ENCODE assay signal across 1 cellular context in genomic region chr17:32954477-32954876, GRCh38.
TF ChIP-seq lines count a peak whose summit lies in the region.

No MANE protein-coding gene starts in this region.

TF ChIP-seq in HepG2, 621 proteins besides CTCF, POLR2A, EP300 and RAD21 (continued from another document):
- 0 out of 2 replicates have a peak, but pooled peaks have one; percentile 26 for TF ChIP-seq ARID5B (CRISPR knock-in tag; IDR thresholded peaks at IDR 0.05)
- TF ChIP-seq, protein P1, sequence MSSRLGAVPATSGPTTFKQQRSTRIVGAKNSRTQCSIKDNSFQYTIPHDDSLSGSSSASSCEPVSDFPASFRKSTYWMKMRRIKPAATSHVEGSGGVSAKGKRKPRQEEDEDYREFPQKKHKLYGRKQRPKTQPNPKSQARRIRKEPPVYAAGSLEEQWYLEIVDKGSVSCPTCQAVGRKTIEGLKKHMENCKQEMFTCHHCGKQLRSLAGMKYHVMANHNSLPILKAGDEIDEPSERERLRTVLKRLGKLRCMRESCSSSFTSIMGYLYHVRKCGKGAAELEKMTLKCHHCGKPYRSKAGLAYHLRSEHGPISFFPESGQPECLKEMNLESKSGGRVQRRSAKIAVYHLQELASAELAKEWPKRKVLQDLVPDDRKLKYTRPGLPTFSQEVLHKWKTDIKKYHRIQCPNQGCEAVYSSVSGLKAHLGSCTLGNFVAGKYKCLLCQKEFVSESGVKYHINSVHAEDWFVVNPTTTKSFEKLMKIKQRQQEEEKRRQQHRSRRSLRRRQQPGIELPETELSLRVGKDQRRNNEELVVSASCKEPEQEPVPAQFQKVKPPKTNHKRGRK (CRISPR knock-in tag; IDR thresholded peaks at IDR 0.05): no peak
- TF ChIP-seq TFAP4 (IDR thresholded peaks at IDR 0.05; ENCODE audit: borderline replicate concordance, low read depth): peak; percentile 45; the same call in 1 of the 2 replicates
- no peak for TF ChIP-seq HOXA7 (CRISPR knock-in tag; IDR thresholded peaks at IDR 0.05)
- no peak for TF ChIP-seq ZFAT (CRISPR knock-in tag; conservative IDR thresholded peaks at IDR 0.05)
- no peak for TF ChIP-seq ZNF317 (CRISPR knock-in tag; IDR thresholded peaks at IDR 0.05)
- TF ChIP-seq PPARG (CRISPR knock-in tag; conservative IDR thresholded peaks at IDR 0.05): no peak
- no peak for TF ChIP-seq ZNF124 (CRISPR knock-in tag; IDR thresholded peaks at IDR 0.05)
